ENCODE assay signal across 10 cellular contexts in genomic region chr5:126998201-126998631, GRCh38. TPM values are rescaled to one million over a fixed set of nuclear protein-coding genes. Genes with fewer than 3 reads are reported as not detected.
DNase-seq lines count a peak whose midpoint lies in the region; ATAC-seq lines count a peak whose summit lies in the region.
"Had no signal": no experiment of that assay in that cellular context is flagged by ENCODE, and none has a peak within 500 bp of the region (broad histone marks: within the 10 kb centered on the region; RNA-seq: fewer than 3 reads in every experiment).

No MANE protein-coding gene starts in this region.

- peak overlapping the region; percentile 38 for H3K27ac ChIP-seq in caudate nucleus (ENCODE audit: low read depth, low read length)

- no peak overlapping the region for H3K4me3 Mint-ChIP-seq in effector memory CD8-positive, alpha-beta T cell
- H3K4me3 Mint-ChIP-seq in activated T-helper 1 cell treated with anti-CD3 and anti-CD28 coated beads, Interleukin-12 subunit alpha, Interleukin-12 subunit beta, Interleukin-2, Interleukin-4 antibody, amounts not matched to agents 30 ng/mL and 10 ng/mL and 1 ng/mL, durations not matched to agents 14 hours and 24 hours and 36 hours, result no peak overlapping the region
- H3K4me3 Mint-ChIP-seq: activated naive CD4-positive, alpha-beta T cell treated with anti-CD3 and anti-CD28 coated beads, Interleukin-2, amount 50 U/mL, for 24 hours; CD4-positive, CD25-positive, alpha-beta regulatory T cell had no signal

- DNase-seq in Ammon's horn (ENCODE audit: low spot score), result peak; percentile 52
- peak in 1 of 61 donors; percentile 55 for DNase-seq in caudate nucleus (lab: John Stamatoyannopoulos, UW)
- no peak for DNase-seq in effector memory CD8-positive, alpha-beta T cell
- DNase-seq in activated T-helper 1 cell treated with anti-CD3 and anti-CD28 coated beads, Interleukin-12 subunit alpha, Interleukin-12 subunit beta, Interleukin-2, Interleukin-4 antibody, amounts not matched to agents 30 ng/mL and 10 ng/mL and 1 ng/mL, durations not matched to agents 14 hours and 24 hours and 36 hours (ENCODE audit: low spot score), result no peak
- DNase-seq: CD4-positive, CD25-positive, alpha-beta regulatory T cell had no signal

- no peaks in the 10 kb centered on the region for H3K9me3 Mint-ChIP-seq in effector memory CD8-positive, alpha-beta T cell
- no peaks in the 10 kb centered on the region for H3K9me3 Mint-ChIP-seq in activated T-helper 1 cell treated with anti-CD3 and anti-CD28 coated beads, Interleukin-12 subunit alpha, Interleukin-12 subunit beta, Interleukin-2, Interleukin-4 antibody, amounts not matched to agents 30 ng/mL and 10 ng/mL and 1 ng/mL, durations not matched to agents 14 hours and 24 hours and 36 hours
- H3K9me3 Mint-ChIP-seq: activated naive CD4-positive, alpha-beta T cell treated with anti-CD3 and anti-CD28 coated beads, Interleukin-2, amount 50 U/mL, for 24 hours had no signal

- ATAC-seq in GM19351 (IDR thresholded peaks at IDR 0.05; ENCODE audit: unreplicated experiment) (peak; percentile 82), HG03159 (IDR thresholded peaks at IDR 0.05; ENCODE audit: unreplicated experiment) (peak; percentile 80), HG03521 (IDR thresholded peaks at IDR 0.05; ENCODE audit: unreplicated experiment) (no peak), GM19035 (IDR thresholded peaks at IDR 0.05; ENCODE audit: unreplicated experiment) (no peak)
- no peak for ATAC-seq in effector memory CD8-positive, alpha-beta T cell (replicated peaks)

- intact Hi-C loops in activated T-helper 1 cell treated with anti-CD3 and anti-CD28 coated beads, Interleukin-12 subunit alpha, Interleukin-12 subunit beta, Interleukin-2, Interleukin-4 antibody, amounts not matched to agents 30 ng/mL and 10 ng/mL and 1 ng/mL, durations not matched to agents 14 hours and 24 hours and 36 hours (cut with micrococcal nuclease), result no loop called here

- H3K4me1 Mint-ChIP-seq in effector memory CD8-positive, alpha-beta T cell (ENCODE audit: low read depth in 2 of 2), result no peaks in the 10 kb centered on the region
- H3K4me1 Mint-ChIP-seq in activated T-helper 1 cell treated with anti-CD3 and anti-CD28 coated beads, Interleukin-12 subunit alpha, Interleukin-12 subunit beta, Interleukin-2, Interleukin-4 antibody, amounts not matched to agents 30 ng/mL and 10 ng/mL and 1 ng/mL, durations not matched to agents 14 hours and 24 hours and 36 hours (ENCODE audit: low read depth), result peaks cover 11% of the 10 kb centered on the region

- H3K27me3 Mint-ChIP-seq in effector memory CD8-positive, alpha-beta T cell, result peaks cover 21 to 45% of the 10 kb centered on the region in 2 donors
- H3K27me3 Mint-ChIP-seq in activated T-helper 1 cell treated with anti-CD3 and anti-CD28 coated beads, Interleukin-12 subunit alpha, Interleukin-12 subunit beta, Interleukin-2, Interleukin-4 antibody, amounts not matched to agents 30 ng/mL and 10 ng/mL and 1 ng/mL, durations not matched to agents 14 hours and 24 hours and 36 hours (ENCODE audit: insufficient read depth), result no peaks in the 10 kb centered on the region
- H3K27me3 Mint-ChIP-seq: activated naive CD4-positive, alpha-beta T cell treated with anti-CD3 and anti-CD28 coated beads, Interleukin-2, amount 50 U/mL, for 24 hours had no signal

- H3K27ac Mint-ChIP-seq in effector memory CD8-positive, alpha-beta T cell, result no peak overlapping the region
- no peak overlapping the region for H3K27ac Mint-ChIP-seq in activated T-helper 1 cell treated with anti-CD3 and anti-CD28 coated beads, Interleukin-12 subunit alpha, Interleukin-12 subunit beta, Interleukin-2, Interleukin-4 antibody, amounts not matched to agents 30 ng/mL and 10 ng/mL and 1 ng/mL, durations not matched to agents 14 hours and 24 hours and 36 hours
- H3K27ac Mint-ChIP-seq: activated naive CD4-positive, alpha-beta T cell treated with anti-CD3 and anti-CD28 coated beads, Interleukin-2, amount 50 U/mL, for 24 hours; CD4-positive, CD25-positive, alpha-beta regulatory T cell had no signal

- H3K36me3 Mint-ChIP-seq in effector memory CD8-positive, alpha-beta T cell (ENCODE audit: insufficient read depth), result no peaks in the 10 kb centered on the region
- no peaks in the 10 kb centered on the region for H3K36me3 Mint-ChIP-seq in activated T-helper 1 cell treated with anti-CD3 and anti-CD28 coated beads, Interleukin-12 subunit alpha, Interleukin-12 subunit beta, Interleukin-2, Interleukin-4 antibody, amounts not matched to agents 30 ng/mL and 10 ng/mL and 1 ng/mL, durations not matched to agents 14 hours and 24 hours and 36 hours (ENCODE audit: low read depth)

RNA-seq across cellular contexts. Expression of gene MARCHF3, which starts 32.1 kb away (rescaled TPM):
- 5.2 and 5.9 TPM in 2 replicates for total RNA-seq in activated T-helper 1 cell treated with anti-CD3 and anti-CD28 coated beads, Interleukin-12 subunit alpha, Interleukin-12 subunit beta, Interleukin-2, Interleukin-4 antibody, amounts not matched to agents 30 ng/mL and 10 ng/mL and 1 ng/mL, durations not matched to agents 14 hours and 24 hours and 36 hours

Comparison
In these comparisons a context has a peak if more than half of its experiments do, and no peak if none do; other contexts are left out.
1. ATAC-seq: peak in GM19351 (single experiment) and HG03159 (single experiment); none in effector memory CD8-positive, alpha-beta T cell (single experiment), HG03521 (single experiment) and GM19035 (single experiment).